ENCODE assay signal across 8 cellular contexts in genomic region chrX:107825698-107826285, GRCh38. TPM values are rescaled to one million over a fixed set of nuclear protein-coding genes. Genes with fewer than 3 reads are reported as not detected.
DNase-seq lines count a peak whose midpoint lies in the region; ATAC-seq and TF ChIP-seq lines count a peak whose summit lies in the region.

A gene with protein sequence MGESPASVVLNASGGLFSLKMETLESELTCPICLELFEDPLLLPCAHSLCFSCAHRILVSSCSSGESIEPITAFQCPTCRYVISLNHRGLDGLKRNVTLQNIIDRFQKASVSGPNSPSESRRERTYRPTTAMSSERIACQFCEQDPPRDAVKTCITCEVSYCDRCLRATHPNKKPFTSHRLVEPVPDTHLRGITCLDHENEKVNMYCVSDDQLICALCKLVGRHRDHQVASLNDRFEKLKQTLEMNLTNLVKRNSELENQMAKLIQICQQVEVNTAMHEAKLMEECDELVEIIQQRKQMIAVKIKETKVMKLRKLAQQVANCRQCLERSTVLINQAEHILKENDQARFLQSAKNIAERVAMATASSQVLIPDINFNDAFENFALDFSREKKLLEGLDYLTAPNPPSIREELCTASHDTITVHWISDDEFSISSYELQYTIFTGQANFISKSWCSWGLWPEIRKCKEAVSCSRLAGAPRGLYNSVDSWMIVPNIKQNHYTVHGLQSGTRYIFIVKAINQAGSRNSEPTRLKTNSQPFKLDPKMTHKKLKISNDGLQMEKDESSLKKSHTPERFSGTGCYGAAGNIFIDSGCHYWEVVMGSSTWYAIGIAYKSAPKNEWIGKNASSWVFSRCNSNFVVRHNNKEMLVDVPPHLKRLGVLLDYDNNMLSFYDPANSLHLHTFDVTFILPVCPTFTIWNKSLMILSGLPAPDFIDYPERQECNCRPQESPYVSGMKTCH (plus strand): TSS chrX:107825866. CDS start chrX:107826427, 561 bp downstream.

- H3K4me1 Mint-ChIP-seq in neural crest cell: peaks cover 7% of the 10 kb centered on the region

- peaks cover 2% of the 10 kb centered on the region for H3K9me3 Mint-ChIP-seq in neural crest cell

- H3K4me1 ChIP-seq in ES-I3 (ENCODE audit: insufficient read depth, low read length) (no peaks in the 10 kb centered on the region), thyroid gland (no peaks in the 10 kb centered on the region)

- peak; percentile 56 for ATAC-seq in HG02623 (IDR thresholded peaks at IDR 0.05; ENCODE audit: unreplicated experiment)

- peak within 1 kb of the TSS; percentile 80 to 93 (median 93) for H3K27ac ChIP-seq in thyroid gland

- H3K36me3 ChIP-seq in ES-I3 (ENCODE audit: insufficient read depth, low read length) (no peaks in the 10 kb centered on the region), thyroid gland (no peaks in the 10 kb centered on the region)

- no peaks in the 10 kb centered on the region for H3K36me3 Mint-ChIP-seq in neural crest cell (ENCODE audit: low read depth)

- H3K4me3 ChIP-seq in fibroblast of the aortic adventitia (ENCODE audit: low read depth, low read length) (peak within 1 kb of the TSS; percentile 52), thyroid gland (replicated peaks in 1 of 3) (peak within 1 kb of the TSS in 2 of 3 donors; percentile 13 to 41)

- H3K27ac Mint-ChIP-seq in neural crest cell (ENCODE audit: unreplicated experiment): no peak within 1 kb of the TSS

- H3K27me3 ChIP-seq in thyroid gland: no peaks in the 10 kb centered on the region

- H3K9ac ChIP-seq in ES-I3 (ENCODE audit: low read depth, low read length): peak within 1 kb of the TSS; percentile 59

- no peaks in the 10 kb centered on the region for H3K9me3 ChIP-seq in ES-I3 (ENCODE audit: control insufficient read depth, insufficient read depth, low read length)
- no peaks in the 10 kb centered on the region for H3K9me3 ChIP-seq in thyroid gland

- TF ChIP-seq CTCF in fibroblast of the aortic adventitia (IDR thresholded peaks at IDR 0.05; ENCODE audit: insufficient read depth, low read length): no peak
- no peak for TF ChIP-seq CTCF in neural crest cell (conservative IDR thresholded peaks at IDR 0.05)
- no peak for TF ChIP-seq CTCF in thyroid gland (IDR thresholded peaks at IDR 0.05)

- DNase-seq in NCI-H510A (lab: John Stamatoyannopoulos, UW) (peak; percentile 44), fibroblast of the aortic adventitia (ENCODE audit: low read depth) (peak; percentile 15), neural crest cell (ENCODE audit: low read depth, low spot score) (peak; percentile 8), thyroid gland (peak; percentile 81 to 83), KG1 (lab: John Stamatoyannopoulos, UW) (no peak)
- peak; percentile 12 to 17 for DNase-seq in activated T-helper 1 cell treated with anti-CD3 and anti-CD28 coated beads, Interleukin-2, amount 50 U/mL, for 16 hours (ENCODE audit: low read depth in 1 of 2, low spot score in 1 of 2)

- intact Hi-C loops in thyroid gland (cut with DNase I): no loop called here

- peaks cover 31% of the 10 kb centered on the region for H3K27me3 Mint-ChIP-seq in neural crest cell (ENCODE audit: low read depth)

- TF ChIP-seq POLR2A in thyroid gland (IDR thresholded peaks at IDR 0.05): peak in 1 of 2 donors; percentile 58

- H3K4me3 Mint-ChIP-seq in neural crest cell: peak within 1 kb of the TSS; percentile 78

- 0% methylated on average over 1 to 7 of the region's 43 CpGs for whole genome bisulfite sequencing in thyroid gland, 2 donors

RNA-seq across cellular contexts. Expression of the gene that starts here (rescaled TPM):
- total RNA-seq in fibroblast of the aortic adventitia (ENCODE audit: low replicate concordance): 5.1 and 14.6 TPM in 2 replicates
- total RNA-seq in neural crest cell: 5.1 and 5.5 TPM in 2 replicates
- 10 to 100 TPM; 37.9 to 55.3 (median 46.5) TPM for total RNA-seq in thyroid gland
